2 cellular contexts compared by ENCODE assay signal in genomic region chr2:150598383-150598782, GRCh38.
TF ChIP-seq lines count a peak whose summit lies in the region.

No MANE protein-coding gene starts in this region.

TF ChIP-seq in liver, 16 proteins besides CTCF, POLR2A, EP300 and RAD21 (continued from another document):
- peak; percentile 48 for TF ChIP-seq REST (IDR thresholded peaks at IDR 0.05)
- TF ChIP-seq HNF4G (IDR thresholded peaks at IDR 0.05), result peak; percentile 69
- TF ChIP-seq, protein P1, sequence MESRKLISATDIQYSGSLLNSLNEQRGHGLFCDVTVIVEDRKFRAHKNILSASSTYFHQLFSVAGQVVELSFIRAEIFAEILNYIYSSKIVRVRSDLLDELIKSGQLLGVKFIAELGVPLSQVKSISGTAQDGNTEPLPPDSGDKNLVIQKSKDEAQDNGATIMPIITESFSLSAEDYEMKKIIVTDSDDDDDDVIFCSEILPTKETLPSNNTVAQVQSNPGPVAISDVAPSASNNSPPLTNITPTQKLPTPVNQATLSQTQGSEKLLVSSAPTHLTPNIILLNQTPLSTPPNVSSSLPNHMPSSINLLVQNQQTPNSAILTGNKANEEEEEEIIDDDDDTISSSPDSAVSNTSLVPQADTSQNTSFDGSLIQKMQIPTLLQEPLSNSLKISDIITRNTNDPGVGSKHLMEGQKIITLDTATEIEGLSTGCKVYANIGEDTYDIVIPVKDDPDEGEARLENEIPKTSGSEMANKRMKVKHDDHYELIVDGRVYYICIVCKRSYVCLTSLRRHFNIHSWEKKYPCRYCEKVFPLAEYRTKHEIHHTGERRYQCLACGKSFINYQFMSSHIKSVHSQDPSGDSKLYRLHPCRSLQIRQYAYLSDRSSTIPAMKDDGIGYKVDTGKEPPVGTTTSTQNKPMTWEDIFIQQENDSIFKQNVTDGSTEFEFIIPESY (IDR thresholded peaks at IDR 0.05), result peak; percentile 54
- peak; percentile 92 for TF ChIP-seq YY1 (IDR thresholded peaks at IDR 0.05)
- TF ChIP-seq TAF1 (conservative IDR thresholded peaks at IDR 0.05), result no peak
- peak; percentile 85 to 87 for TF ChIP-seq HNF4A (conservative IDR thresholded peaks at IDR 0.05)
- TF ChIP-seq NR2F2 (IDR thresholded peaks at IDR 0.05), result no peak
- peak; percentile 74 to 83 for TF ChIP-seq RXRA (IDR thresholded peaks at IDR 0.05)
- peak in 1 of 2 donors; percentile 33 for TF ChIP-seq GABPA (IDR thresholded peaks at IDR 0.05 in 1 of 2, conservative IDR thresholded peaks at IDR 0.05 in 1 of 2)
- TF ChIP-seq SP1 (IDR thresholded peaks at IDR 0.05), result peak; percentile 82
- TF ChIP-seq, protein P2, sequence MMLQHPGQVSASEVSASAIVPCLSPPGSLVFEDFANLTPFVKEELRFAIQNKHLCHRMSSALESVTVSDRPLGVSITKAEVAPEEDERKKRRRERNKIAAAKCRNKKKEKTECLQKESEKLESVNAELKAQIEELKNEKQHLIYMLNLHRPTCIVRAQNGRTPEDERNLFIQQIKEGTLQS (IDR thresholded peaks at IDR 0.05), result no peak
- TF ChIP-seq EGR1 (IDR thresholded peaks at IDR 0.05; ENCODE audit: low read depth in 2 of 2), result no peak
- TF ChIP-seq JUND (IDR thresholded peaks at IDR 0.05), result peak in 1 of 2 donors; percentile 78
- peak; percentile 84 for TF ChIP-seq MAX (IDR thresholded peaks at IDR 0.05)

TF ChIP-seq in HepG2, 621 proteins besides CTCF, POLR2A, EP300 and RAD21 (continued from another document):
- TF ChIP-seq, protein P3, sequence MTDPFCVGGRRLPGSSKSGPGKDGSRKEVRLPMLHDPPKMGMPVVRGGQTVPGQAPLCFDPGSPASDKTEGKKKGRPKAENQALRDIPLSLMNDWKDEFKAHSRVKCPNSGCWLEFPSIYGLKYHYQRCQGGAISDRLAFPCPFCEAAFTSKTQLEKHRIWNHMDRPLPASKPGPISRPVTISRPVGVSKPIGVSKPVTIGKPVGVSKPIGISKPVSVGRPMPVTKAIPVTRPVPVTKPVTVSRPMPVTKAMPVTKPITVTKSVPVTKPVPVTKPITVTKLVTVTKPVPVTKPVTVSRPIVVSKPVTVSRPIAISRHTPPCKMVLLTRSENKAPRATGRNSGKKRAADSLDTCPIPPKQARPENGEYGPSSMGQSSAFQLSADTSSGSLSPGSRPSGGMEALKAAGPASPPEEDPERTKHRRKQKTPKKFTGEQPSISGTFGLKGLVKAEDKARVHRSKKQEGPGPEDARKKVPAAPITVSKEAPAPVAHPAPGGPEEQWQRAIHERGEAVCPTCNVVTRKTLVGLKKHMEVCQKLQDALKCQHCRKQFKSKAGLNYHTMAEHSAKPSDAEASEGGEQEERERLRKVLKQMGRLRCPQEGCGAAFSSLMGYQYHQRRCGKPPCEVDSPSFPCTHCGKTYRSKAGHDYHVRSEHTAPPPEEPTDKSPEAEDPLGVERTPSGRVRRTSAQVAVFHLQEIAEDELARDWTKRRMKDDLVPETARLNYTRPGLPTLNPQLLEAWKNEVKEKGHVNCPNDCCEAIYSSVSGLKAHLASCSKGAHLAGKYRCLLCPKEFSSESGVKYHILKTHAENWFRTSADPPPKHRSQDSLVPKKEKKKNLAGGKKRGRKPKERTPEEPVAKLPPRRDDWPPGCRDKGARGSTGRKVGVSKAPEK (CRISPR knock-in tag; IDR thresholded peaks at IDR 0.05; ENCODE audit: borderline replicate concordance), result no peak
- TF ChIP-seq KLF12 (CRISPR knock-in tag; IDR thresholded peaks at IDR 0.05; ENCODE audit: borderline replicate concordance) (no peak), HDAC2 (CRISPR knock-in tag; IDR thresholded peaks at IDR 0.05) (no peak), HNF4A (CRISPR knock-in tag; IDR thresholded peaks at IDR 0.05) (no peak)
